ENCODE assay signal across 24 cellular contexts in genomic region chr7:9200666-9201065, GRCh38.
A peak's percentile ranks its signal among the peaks of the same experiment; 100 is the strongest.
DNase-seq lines count a peak whose midpoint lies in the region; ATAC-seq lines count a peak whose summit lies in the region.
"Had no signal": no experiment of that assay in that cellular context is flagged by ENCODE, and none has a peak within 500 bp of the region (broad histone marks: within the 10 kb centered on the region; RNA-seq: fewer than 3 reads in every experiment).

No MANE protein-coding gene starts in this region.

- H3K36me3 ChIP-seq in mesendoderm (ENCODE audit: control insufficient read depth, insufficient read depth, low read length), result no peaks in the 10 kb centered on the region

- WGBS in mesendoderm (ENCODE audit: extremely low coverage, insufficient coverage, low lambda C conversion rate), result no CpG with 5 or more reads among the region's 4 CpGs

- H3K27ac ChIP-seq in mesendoderm (ENCODE audit: low read depth, low read length), result no peak overlapping the region

- H3K79me2 ChIP-seq in mesendoderm (ENCODE audit: control insufficient read depth, insufficient read depth, low read length), result no peaks in the 10 kb centered on the region

- H4K8ac ChIP-seq in mesendoderm (ENCODE audit: low read depth, low read length), result no peak overlapping the region

- peak overlapping the region; percentile 51 for H2AK5ac ChIP-seq in mesendoderm (ENCODE audit: low read length)

- H4K5ac ChIP-seq in mesendoderm (ENCODE audit: low read length), result no peak overlapping the region

- peak overlapping the region; percentile 56 for H3K56ac ChIP-seq in mesendoderm (ENCODE audit: low read length)

- no peak for ATAC-seq in HG03045 (IDR thresholded peaks at IDR 0.05; ENCODE audit: unreplicated experiment)
- ATAC-seq in HG02973 (IDR thresholded peaks at IDR 0.05; ENCODE audit: unreplicated experiment), result no peak
- ATAC-seq: GM12878, HCT116, PC-3, SK-N-SH treated with all-trans-retinoic acid at 6 μM for 48 hours, T-cell had no signal

- H3K4me1 ChIP-seq in mesendoderm (ENCODE audit: control insufficient read depth, low read depth, low read length), result peaks cover 2% of the 10 kb centered on the region

- no peak overlapping the region for H3K18ac ChIP-seq in mesendoderm (ENCODE audit: low read length)

- H3K4me2 ChIP-seq in mesendoderm (ENCODE audit: low read length), result no peak overlapping the region

- no peak overlapping the region for H3K23ac ChIP-seq in mesendoderm (ENCODE audit: low read length)

- H2BK120ac ChIP-seq in mesendoderm (ENCODE audit: low read depth, low read length), result peak overlapping the region; percentile 61

- H3K79me1 ChIP-seq in mesendoderm (ENCODE audit: low read length), result no peaks in the 10 kb centered on the region

- no peak overlapping the region for H2BK15ac ChIP-seq in mesendoderm (replicated peaks; ENCODE audit: low read depth)

- no peaks in the 10 kb centered on the region for H3K27me3 ChIP-seq in mesendoderm (ENCODE audit: insufficient read depth, low read length, poor library complexity)

- peak overlapping the region; percentile 81 for H3K4ac ChIP-seq in mesendoderm (ENCODE audit: low read depth, low read length)

- peak overlapping the region; percentile 51 for H2BK5ac ChIP-seq in mesendoderm (ENCODE audit: low read length)

- no peak overlapping the region for H3K9ac ChIP-seq in mesendoderm (ENCODE audit: low read length)

- DNase-seq in NCI-H146 (lab: John Stamatoyannopoulos, UW) (peak; percentile 75), NCI-H2171 treated with DMSO at 0.1 percent for 48 hours (lab: John Stamatoyannopoulos, UW) (peak; percentile 93), NCI-H82 (lab: John Stamatoyannopoulos, UW) (peak; percentile 98), mesendoderm (no peak), inferior parietal cortex (ENCODE audit: extremely low spot score) (no peak)
- DNase-seq in effector CD4-positive, alpha-beta T cell, result no peak
- DNase-seq: ACHN, AML-193, DMS153, GOT3, NCI-H1105 treated with DMSO at 0.1 percent for 48 hours, NCI-H2029, NCI-H226, NCI-H774, PC-3, RPMI8226, SHP77 treated with DMSO at 0.1 percent for 48 hours, T-cell, T-helper 9 cell had no signal

- H3K4me3 ChIP-seq in mesendoderm (ENCODE audit: low read length), result no peak overlapping the region
- H3K4me3 ChIP-seq: GM12878 had no signal

Comparison
In these comparisons a context has a peak if more than half of its experiments do, and no peak if none do; other contexts are left out.
1. DNase-seq: peak in NCI-H146 (single experiment), NCI-H2171 treated with DMSO at 0.1 percent for 48 hours (single experiment) and NCI-H82 (single experiment); none in mesendoderm (single experiment), effector CD4-positive, alpha-beta T cell (single experiment) and inferior parietal cortex (single experiment).